ENCODE assay signal across 14 cellular contexts in the genomic region with DNA sequence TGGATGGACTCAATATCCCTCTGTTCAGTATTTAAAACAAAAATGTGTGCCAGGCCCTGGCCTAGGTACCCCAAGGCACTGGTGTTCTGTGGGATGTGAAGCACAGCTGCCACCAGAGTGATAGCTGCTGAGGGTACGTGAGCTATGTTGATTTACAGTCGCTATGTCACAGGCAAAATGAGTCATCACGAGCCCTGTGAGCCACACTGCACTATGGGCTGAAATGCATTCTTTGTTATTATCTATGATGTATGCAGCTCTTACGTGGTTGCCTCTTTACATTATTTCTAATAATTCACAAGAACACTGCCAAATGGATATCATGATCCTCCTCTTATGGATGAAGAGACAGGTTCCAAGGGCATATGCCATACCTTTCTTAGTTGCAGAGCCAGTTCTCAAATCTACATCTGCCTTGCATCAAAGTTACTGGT. TPM values are rescaled to one million over a fixed set of nuclear protein-coding genes. Genes with fewer than 3 reads are reported as not detected.
A peak's percentile ranks its signal among the peaks of the same experiment; 100 is the strongest.
DNase-seq lines count a peak whose midpoint lies in the region; FAIRE-seq and TF ChIP-seq lines count a peak whose summit lies in the region.
"Had no signal": no experiment of that assay in that cellular context is flagged by ENCODE, and none has a peak within 500 bp of the region (broad histone marks: within the 10 kb centered on the region; RNA-seq: fewer than 3 reads in every experiment).

No MANE protein-coding gene starts in this region.

- no peaks in the 10 kb centered on the region for H3K79me1 ChIP-seq in mesendoderm (ENCODE audit: low read length)

- no peak for TF ChIP-seq CTCF in astrocyte (IDR thresholded peaks at IDR 0.05; ENCODE audit: insufficient read depth, low read depth, low read length)
- TF ChIP-seq CTCF in osteoblast (IDR thresholded peaks at IDR 0.05; ENCODE audit: extremely low read depth, low read depth, low read length) = no peak

- H3K36me3 ChIP-seq in astrocyte (ENCODE audit: insufficient read depth, low read length) (peaks cover 6% of the 10 kb centered on the region), osteoblast (ENCODE audit: insufficient read depth, low read length) (peaks cover 31% of the 10 kb centered on the region), mesendoderm (ENCODE audit: control insufficient read depth, insufficient read depth, low read length) (peaks cover 3% of the 10 kb centered on the region)

- no peak overlapping the region for H2BK120ac ChIP-seq in mesendoderm (ENCODE audit: low read depth, low read length)

- H3K27ac Mint-ChIP-seq in astrocyte (ENCODE audit: unreplicated experiment) = no peak overlapping the region
- H3K27ac Mint-ChIP-seq: stimulated activated naive B cell treated with anti-CD40 and anti-IgM and Interleukin-4, amounts not matched to agents 10 μg/mL and 1 μg/mL and 100 μg/mL, for 72 hours had no signal

- H3K27me3 Mint-ChIP-seq in astrocyte (ENCODE audit: low read depth, unreplicated experiment) = no peaks in the 10 kb centered on the region
- H3K27me3 Mint-ChIP-seq: central memory CD8-positive, alpha-beta T cell; stimulated activated naive B cell treated with anti-CD40 and anti-IgM and Interleukin-4, amounts not matched to agents 10 μg/mL and 1 μg/mL and 100 μg/mL, for 72 hours had no signal

- H3K9me3 Mint-ChIP-seq in astrocyte (ENCODE audit: unreplicated experiment) = no peaks in the 10 kb centered on the region
- H3K9me3 Mint-ChIP-seq: central memory CD8-positive, alpha-beta T cell; stimulated activated naive B cell treated with anti-CD40 and anti-IgM and Interleukin-4, amounts not matched to agents 10 μg/mL and 1 μg/mL and 100 μg/mL, for 72 hours had no signal

- peaks cover 7% of the 10 kb centered on the region for H3K36me3 Mint-ChIP-seq in astrocyte (ENCODE audit: low read depth, unreplicated experiment)

- no peak overlapping the region for H3K4me3 Mint-ChIP-seq in astrocyte (ENCODE audit: unreplicated experiment)
- H3K4me3 Mint-ChIP-seq: central memory CD8-positive, alpha-beta T cell; stimulated activated naive B cell treated with anti-CD40 and anti-IgM and Interleukin-4, amounts not matched to agents 10 μg/mL and 1 μg/mL and 100 μg/mL, for 72 hours had no signal

- no peak overlapping the region for H3K27ac ChIP-seq in astrocyte (ENCODE audit: low read depth, low read length)
- no peak overlapping the region for H3K27ac ChIP-seq in osteoblast (ENCODE audit: low read depth, low read length)
- no peak overlapping the region for H3K27ac ChIP-seq in mesendoderm (ENCODE audit: low read depth, low read length)
- H3K27ac ChIP-seq: KMS-11 had no signal

- H2AFZ ChIP-seq in astrocyte (ENCODE audit: low read depth, low read length) (no peak overlapping the region), osteoblast (ENCODE audit: low read length) (no peak overlapping the region)

- no peak overlapping the region for H2AK5ac ChIP-seq in mesendoderm (ENCODE audit: low read length)

- H2BK15ac ChIP-seq in mesendoderm (replicated peaks; ENCODE audit: low read depth) = no peak overlapping the region

- peaks cover 22% of the 10 kb centered on the region for H3K4me1 Mint-ChIP-seq in astrocyte (ENCODE audit: low read depth, unreplicated experiment)

- H3K18ac ChIP-seq in mesendoderm (ENCODE audit: low read length) = no peak overlapping the region

- H3K27me3 ChIP-seq in astrocyte (ENCODE audit: insufficient read depth, low read length) = no peaks in the 10 kb centered on the region
- H3K27me3 ChIP-seq in osteoblast (ENCODE audit: insufficient read depth, low read length) = no peaks in the 10 kb centered on the region
- H3K27me3 ChIP-seq in mesendoderm (ENCODE audit: insufficient read depth, low read length, poor library complexity) = no peaks in the 10 kb centered on the region

- no peak overlapping the region for H4K5ac ChIP-seq in mesendoderm (ENCODE audit: low read length)

- peaks cover 3% of the 10 kb centered on the region for H3K4me1 ChIP-seq in astrocyte (ENCODE audit: insufficient read depth, low read length)
- H3K4me1 ChIP-seq in osteoblast (ENCODE audit: insufficient read depth, low read length) = no peaks in the 10 kb centered on the region
- peaks cover 2% of the 10 kb centered on the region for H3K4me1 ChIP-seq in mesendoderm (ENCODE audit: control insufficient read depth, low read depth, low read length)

- H3K4me3 ChIP-seq in astrocyte (ENCODE audit: insufficient read depth, low read depth, low read length) = no peak overlapping the region
- no peak overlapping the region for H3K4me3 ChIP-seq in osteoblast (ENCODE audit: insufficient read depth, low read length)
- no peak overlapping the region for H3K4me3 ChIP-seq in mesendoderm (ENCODE audit: low read length)

- H3K79me2 ChIP-seq in astrocyte (ENCODE audit: insufficient read depth, low read length) = no peaks in the 10 kb centered on the region
- H3K79me2 ChIP-seq in osteoblast (ENCODE audit: insufficient read depth, low read length) = no peaks in the 10 kb centered on the region
- no peaks in the 10 kb centered on the region for H3K79me2 ChIP-seq in mesendoderm (ENCODE audit: control insufficient read depth, insufficient read depth, low read length)

- H3K56ac ChIP-seq in mesendoderm (ENCODE audit: low read length) = no peak overlapping the region

- no peak overlapping the region for H4K8ac ChIP-seq in mesendoderm (ENCODE audit: low read depth, low read length)

- DNase-seq in activated effector memory CD4-positive, alpha-beta T cell treated with anti-CD3 and anti-CD28 coated beads, Interleukin-2, amount 50 U/mL, for 16 hours = peak; percentile 62
- no peak for DNase-seq in activated effector memory CD4-positive, alpha-beta T cell treated with Interleukin-2 at 50 U/mL for 16 hours
- DNase-seq in RCC 7860 (ENCODE audit: low spot score) = peak; percentile 31
- DNase-seq in astrocyte (ENCODE audit: low read depth) = peak; percentile 21
- peak; percentile 74 for DNase-seq in osteoblast (ENCODE audit: insufficient read length, low spot score, missing footprints)
- no peak for DNase-seq in mesendoderm
- no peak for DNase-seq in NCI-H2227 (lab: John Stamatoyannopoulos, UW; ENCODE audit: unreplicated experiment)
- DNase-seq in NCI-H1436 treated with DMSO at 0.1 percent for 48 hours (lab: John Stamatoyannopoulos, UW) = no peak
- DNase-seq: kidney glomerular epithelial cell; NCI-H446; Right ventricle myocardium superior; stimulated activated naive B cell treated with anti-CD40 and anti-IgM and Interleukin-4, amounts not matched to agents 10 μg/mL and 1 μg/mL and 100 μg/mL, for 72 hours had no signal

- no peak for FAIRE-seq in RCC 7860 (lab: Jason Lieb, UNC)
- no peak for FAIRE-seq in astrocyte (lab: Jason Lieb, UNC)

- H2BK5ac ChIP-seq in mesendoderm (ENCODE audit: low read length) = no peak overlapping the region

- no CpG with 5 or more reads among the region's 4 CpGs for WGBS in mesendoderm (ENCODE audit: extremely low coverage, insufficient coverage, low lambda C conversion rate)

- H3K9me3 ChIP-seq in astrocyte (ENCODE audit: insufficient read depth, low read depth, low read length) (no peaks in the 10 kb centered on the region), osteoblast (ENCODE audit: low read depth, low read length) (no peaks in the 10 kb centered on the region)

- H4K20me1 ChIP-seq in astrocyte (ENCODE audit: insufficient read depth, low read length) = no peaks in the 10 kb centered on the region
- H4K20me1 ChIP-seq in osteoblast (ENCODE audit: insufficient read depth, low read length) = no peaks in the 10 kb centered on the region

- H3K9ac ChIP-seq in astrocyte (ENCODE audit: low read length) = no peak overlapping the region
- H3K9ac ChIP-seq in mesendoderm (ENCODE audit: low read length) = no peak overlapping the region
- H3K9ac ChIP-seq: KMS-11 had no signal

- no peak overlapping the region for H3K23ac ChIP-seq in mesendoderm (ENCODE audit: low read length)

- H3K4me2 ChIP-seq in astrocyte (ENCODE audit: low read length) (no peak overlapping the region), osteoblast (ENCODE audit: insufficient read depth, low read length) (no peak overlapping the region), mesendoderm (ENCODE audit: low read length) (no peak overlapping the region)
- H3K4me2 ChIP-seq: KMS-11 had no signal

- no peak overlapping the region for H3K4ac ChIP-seq in mesendoderm (ENCODE audit: low read depth, low read length)

RNA-seq across cellular contexts. Expression of a gene that starts 2.1 kb away (rescaled TPM):
- total RNA-seq in astrocyte (not detected in 2 replicates), osteoblast (0.29 TPM in 1 of 2 replicates, not detected in the other)
- 0.06 TPM for polyA plus RNA-seq in mesendoderm (2013, experiment 1 of 2)
- not detected for polyA plus RNA-seq in mesendoderm (2013, experiment 2 of 2)
- total RNA-seq: Right ventricle myocardium superior had no signal

RNA-seq across cellular contexts. Expression of a gene that starts 5.6 kb away (rescaled TPM):
- total RNA-seq in astrocyte (19.3 and 20.2 TPM in 2 replicates), osteoblast (53.6 and 57.8 TPM in 2 replicates)
- polyA plus RNA-seq in mesendoderm (2013, experiment 1 of 2) = 40.9 TPM
- polyA plus RNA-seq in mesendoderm (2013, experiment 2 of 2) = 40.2 TPM

RNA-seq across cellular contexts. Expression of a gene that starts 45.1 kb away (rescaled TPM):
- 47.3 and 50.7 TPM in 2 replicates for total RNA-seq in astrocyte
- 61.3 and 63.7 TPM in 2 replicates for total RNA-seq in osteoblast
- polyA plus RNA-seq in mesendoderm (2013, experiment 1 of 2) = 26.7 TPM
- polyA plus RNA-seq in mesendoderm (2013, experiment 2 of 2) = 27.1 TPM

RNA-seq across cellular contexts. Expression of a gene that starts 57.2 kb away (rescaled TPM):
- 4.8 and 5.5 TPM in 2 replicates for total RNA-seq in astrocyte
- 8.3 and 8.7 TPM in 2 replicates for total RNA-seq in osteoblast
- 0.58 TPM for polyA plus RNA-seq in mesendoderm (2013, experiment 1 of 2)
- 0.67 TPM for polyA plus RNA-seq in mesendoderm (2013, experiment 2 of 2)

Comparison
In these comparisons a context has a peak if more than half of its experiments do, and no peak if none do; other contexts are left out.
1. DNase-seq: peak in activated effector memory CD4-positive, alpha-beta T cell treated with anti-CD3 and anti-CD28 coated beads, Interleukin-2, amount 50 U/mL, for 16 hours (single experiment), RCC 7860 (single experiment), astrocyte (single experiment) and osteoblast (single experiment); none in activated effector memory CD4-positive, alpha-beta T cell treated with Interleukin-2 at 50 U/mL for 16 hours (single experiment), mesendoderm (single experiment), NCI-H2227 (single experiment) and NCI-H1436 treated with DMSO at 0.1 percent for 48 hours (single experiment).